In the genomic region with DNA sequence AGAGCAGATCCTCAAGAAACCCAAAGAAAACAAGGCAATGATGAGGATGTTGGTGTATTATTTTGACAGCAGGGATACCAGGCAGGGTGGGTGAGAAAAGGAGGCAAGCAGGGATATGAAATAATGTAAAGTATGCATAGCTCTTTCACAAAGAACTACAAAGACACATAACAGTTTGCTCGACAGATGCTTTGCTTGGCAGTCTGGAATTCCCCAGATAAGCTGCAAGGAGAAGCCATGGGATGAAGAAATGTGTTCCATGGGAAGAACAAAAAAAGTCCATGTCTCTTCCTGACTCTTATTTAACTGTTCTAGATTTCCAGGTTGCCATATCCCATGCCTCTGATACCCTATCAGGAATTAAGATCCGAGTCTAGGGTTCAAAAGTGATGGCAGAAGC, we compare ENCODE assay signal across 25 cellular contexts.
"Had no signal": no experiment of that assay in that cellular context is flagged by ENCODE, and none has a peak within 500 bp of the region (broad histone marks: within the 10 kb centered on the region; RNA-seq: fewer than 3 reads in every experiment).

No MANE protein-coding gene starts in this region.

- H3K4me3 Mint-ChIP-seq: activated CD4-positive, alpha-beta memory T cell treated with anti-CD3 and anti-CD28 coated beads, Interleukin-2, amount 10 ng/mL, durations not matched to agents 7 days and 5 days; activated CD4-positive, alpha-beta T cell treated with anti-CD3 and anti-CD28 coated beads, Interleukin-2, amount 10 ng/mL, durations not matched to agents 24 days and 14 days; activated CD8-positive, alpha-beta memory T cell treated with anti-CD3 and anti-CD28 coated beads, Interleukin-2, amount 10 ng/mL, durations not matched to agents 7 days and 5 days; nephron progenitor cell had no signal

- H3K27ac Mint-ChIP-seq: activated CD4-positive, alpha-beta memory T cell treated with anti-CD3 and anti-CD28 coated beads, Interleukin-2, amount 10 ng/mL, durations not matched to agents 7 days and 5 days; activated CD4-positive, alpha-beta T cell treated with anti-CD3 and anti-CD28 coated beads, Interleukin-2, amount 10 ng/mL, durations not matched to agents 24 days and 14 days; activated CD8-positive, alpha-beta memory T cell treated with anti-CD3 and anti-CD28 coated beads, Interleukin-2, amount 10 ng/mL, durations not matched to agents 7 days and 5 days; nephron progenitor cell had no signal

- H3K9ac ChIP-seq: parathyroid adenoma had no signal

- H3K36me3 ChIP-seq: ascending aorta, lower lobe of right lung, stomach, suprapubic skin, tibial nerve had no signal

- H3K27me3 ChIP-seq: ascending aorta, stomach, suprapubic skin, tibial nerve had no signal

- H3K36me3 Mint-ChIP-seq: activated CD8-positive, alpha-beta memory T cell treated with anti-CD3 and anti-CD28 coated beads, Interleukin-2, amount 10 ng/mL, durations not matched to agents 7 days and 5 days had no signal

- H3K27ac ChIP-seq: ascending aorta, epithelial cell of prostate, lower lobe of right lung, parathyroid adenoma, stomach, suprapubic skin, tibial nerve, VCaP had no signal

- FAIRE-seq: kidney, urothelium cell line had no signal

- DNase-seq: activated CD4-positive, alpha-beta memory T cell treated with anti-CD3 and anti-CD28 coated beads, Interleukin-2, amount 10 ng/mL, durations not matched to agents 7 days and 5 days; activated CD4-positive, alpha-beta T cell treated with anti-CD3 and anti-CD28 coated beads, Interleukin-2, amount 10 ng/mL, durations not matched to agents 24 days and 14 days; activated CD8-positive, alpha-beta memory T cell treated with anti-CD3 and anti-CD28 coated beads, Interleukin-2, amount 10 ng/mL, durations not matched to agents 7 days and 5 days; activated effector memory CD4-positive, alpha-beta T cell treated with anti-CD3 and anti-CD28 coated beads, Interleukin-2, amount 50 U/mL, for 16 hours; activated naive CD4-positive, alpha-beta T cell treated with anti-CD3 and anti-CD28 coated beads, Interleukin-2, amount 50 U/mL, for 16 hours; activated T-cell treated with anti-CD3 and anti-CD28 coated beads for 4 hours; cortex of kidney; foreskin fibroblast; kidney; lower lobe of right lung; mesendoderm; mucosa of descending colon; nephron progenitor cell; right cardiac atrium; stimulated activated CD4-positive, alpha-beta T cell treated with anti-CD3 and anti-CD28 coated beads, Interleukin-4, amount 100 ng/mL, for 4 hours; stomach; T-helper 2 cell had no signal

- H3K79me2 ChIP-seq: parathyroid adenoma had no signal

- H3K4me1 Mint-ChIP-seq: activated CD4-positive, alpha-beta memory T cell treated with anti-CD3 and anti-CD28 coated beads, Interleukin-2, amount 10 ng/mL, durations not matched to agents 7 days and 5 days; activated CD4-positive, alpha-beta T cell treated with anti-CD3 and anti-CD28 coated beads, Interleukin-2, amount 10 ng/mL, durations not matched to agents 24 days and 14 days; activated CD8-positive, alpha-beta memory T cell treated with anti-CD3 and anti-CD28 coated beads, Interleukin-2, amount 10 ng/mL, durations not matched to agents 7 days and 5 days had no signal

- H3K4me3 ChIP-seq: ascending aorta, lower lobe of right lung, mucosa of descending colon, stomach, suprapubic skin, tibial nerve had no signal

- H3K9me3 Mint-ChIP-seq: activated CD4-positive, alpha-beta memory T cell treated with anti-CD3 and anti-CD28 coated beads, Interleukin-2, amount 10 ng/mL, durations not matched to agents 7 days and 5 days; activated CD4-positive, alpha-beta T cell treated with anti-CD3 and anti-CD28 coated beads, Interleukin-2, amount 10 ng/mL, durations not matched to agents 24 days and 14 days; nephron progenitor cell had no signal

- H3K4me1 ChIP-seq: ascending aorta, lower lobe of right lung, parathyroid adenoma, suprapubic skin had no signal

- H2AFZ ChIP-seq: parathyroid adenoma had no signal

- H3K9me3 ChIP-seq: ascending aorta, lower lobe of right lung, mucosa of descending colon, stomach, suprapubic skin, tibial nerve had no signal

- ATAC-seq: activated CD4-positive, CD25-positive, alpha-beta regulatory T cell treated with anti-CD3 and anti-CD28 coated beads, Interleukin-2, amount 50 U/mL, for 24 hours; activated CD8-positive, alpha-beta memory T cell treated with anti-CD3 and anti-CD28 coated beads, Interleukin-2, amount 10 ng/mL, durations not matched to agents 7 days and 5 days; lower lobe of right lung; mucosa of descending colon; right cardiac atrium had no signal
